22 cellular contexts compared by ENCODE assay signal in the genomic region with DNA sequence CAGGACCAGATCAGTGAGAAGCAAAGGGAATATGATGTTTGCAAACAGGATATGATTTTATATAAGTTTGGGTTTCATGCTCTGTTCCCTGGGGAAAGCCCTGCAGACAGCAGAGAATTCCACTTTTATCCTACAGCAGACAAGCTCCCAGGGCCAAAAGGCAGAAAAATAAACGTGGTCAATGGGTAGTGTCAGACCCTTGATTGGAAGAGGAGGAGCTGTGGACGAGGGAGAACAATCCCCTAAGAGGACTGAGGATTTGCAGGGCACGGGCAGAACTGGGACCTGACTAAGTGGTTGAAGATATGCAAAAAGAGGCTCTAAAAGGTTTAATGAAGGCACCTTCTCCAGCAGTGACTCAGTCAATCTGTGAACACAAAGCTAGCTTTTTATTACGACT.
A peak's percentile ranks its signal among the peaks of the same experiment; 100 is the strongest.
DNase-seq lines count a peak whose midpoint lies in the region; ATAC-seq and TF ChIP-seq lines count a peak whose summit lies in the region.
"Had no signal": no experiment of that assay in that cellular context is flagged by ENCODE, and none has a peak within 500 bp of the region (broad histone marks: within the 10 kb centered on the region; RNA-seq: fewer than 3 reads in every experiment).

No MANE protein-coding gene starts in this region.

- peak overlapping the region; percentile 10 for H2AK9ac ChIP-seq in IMR-90 (replicated peaks; ENCODE audit: low read depth, low read length, poor library complexity)

- no TSS peak for BruUV-seq in IMR-90 (replicated peaks; lab: Mats Ljungman, UMichigan)

- H3K27ac Mint-ChIP-seq in mesothelial cell of epicardium: peak overlapping the region; percentile 50
- H3K27ac Mint-ChIP-seq: activated CD4-positive, alpha-beta memory T cell treated with anti-CD3 and anti-CD28 coated beads, Interleukin-2, amount 10 ng/mL, durations not matched to agents 7 days and 5 days; CD14-positive monocyte had no signal

- CTCF ChIA-PET in IMR-90 (lab: Yijun Ruan, JAX): no interaction called here

- H2AK5ac ChIP-seq in IMR-90 (ENCODE audit: low read depth, low read length): peak overlapping the region; percentile 47; the same call in 1 of the 2 replicates

- H3K9me3 Mint-ChIP-seq in mesothelial cell of epicardium: no peaks in the 10 kb centered on the region

- peak overlapping the region; percentile 77; the same call in 1 of the 3 replicates for H2BK15ac ChIP-seq in IMR-90 (ENCODE audit: low read depth, low read length)

- H3K9ac ChIP-seq in IMR-90 (ENCODE audit: low read depth, low read length): no peak overlapping the region

- H3K36me3 ChIP-seq in ACC112 (ENCODE audit: insufficient read depth, low read length): no peaks in the 10 kb centered on the region
- no peaks in the 10 kb centered on the region for H3K36me3 ChIP-seq in IMR-90 (ENCODE audit: control insufficient read depth, insufficient read depth, low read length)
- H3K36me3 ChIP-seq: left lung had no signal

- peak overlapping the region; percentile 48 for H3K4ac ChIP-seq in IMR-90 (ENCODE audit: low read depth, low read length)

- peaks cover 48% of the 10 kb centered on the region for H3K4me1 ChIP-seq in ACC112 (ENCODE audit: control insufficient read depth, insufficient read depth, low read length, unreplicated experiment)
- peaks cover 7% of the 10 kb centered on the region; the same call in 1 of the 2 replicates for H3K4me1 ChIP-seq in IMR-90 (ENCODE audit: control insufficient read depth, insufficient read depth, low read length)
- H3K4me1 ChIP-seq: left lung had no signal

- dilution Hi-C loops in IMR-90 (cut with HindIII; ENCODE audit: low sequenced_read_pairs, unreplicated experiment): no loop called here

- H3K18ac ChIP-seq in IMR-90 (ENCODE audit: low read depth, low read length): no peak overlapping the region; the same call in 1 of the 2 replicates

- H2BK5ac ChIP-seq in IMR-90 (ENCODE audit: low read depth, low read length, poor library complexity, severe bottlenecking): no peak overlapping the region

- peak overlapping the region; percentile 86 for H3K27ac ChIP-seq in ACC112 (ENCODE audit: low read depth, low read length)
- H3K27ac ChIP-seq in IMR-90 (ENCODE audit: insufficient read depth, low read length): no peak overlapping the region
- H3K27ac ChIP-seq: left lung had no signal

- H3K9me1 ChIP-seq in IMR-90 (ENCODE audit: insufficient read depth, low read length): peaks cover 6% of the 10 kb centered on the region

- no peaks in the 10 kb centered on the region for H3K79me2 ChIP-seq in ACC112 (ENCODE audit: control insufficient read depth, insufficient read depth, low read length, unreplicated experiment)

- H3K79me1 ChIP-seq in IMR-90 (ENCODE audit: low read depth in 1 of 2, low read length in 2 of 2): no peaks in the 10 kb centered on the region

- no peak overlapping the region for H4K91ac ChIP-seq in IMR-90 (ENCODE audit: insufficient read depth, low read depth, low read length)

- peaks cover 23% of the 10 kb centered on the region for H3K4me1 Mint-ChIP-seq in mesothelial cell of epicardium
- H3K4me1 Mint-ChIP-seq: activated CD4-positive, alpha-beta memory T cell treated with anti-CD3 and anti-CD28 coated beads, Interleukin-2, amount 10 ng/mL, durations not matched to agents 7 days and 5 days; CD14-positive monocyte had no signal

- TF ChIP-seq RAD21 in IMR-90 (IDR thresholded peaks at IDR 0.05; ENCODE audit: low read length): no peak

- POLR2A ChIA-PET in IMR-90 (lab: Charles Lee; ENCODE audit: unreplicated experiment): no interaction called here

- peak overlapping the region; percentile 59 for H2AFZ ChIP-seq in ACC112 (ENCODE audit: low read length, unreplicated experiment)
- peak overlapping the region; percentile 82 for H2AFZ ChIP-seq in IMR-90 (replicated peaks; ENCODE audit: low read length, poor library complexity)

- peak overlapping the region; percentile 77 for H3K23ac ChIP-seq in IMR-90 (ENCODE audit: low read depth, low read length)

- no peak for ATAC-seq in IMR-90 (ENCODE audit: low read depth)
- ATAC-seq in HG03175 (IDR thresholded peaks at IDR 0.05; ENCODE audit: unreplicated experiment): no peak
- ATAC-seq: HepG2, left lung, Panc1 had no signal

- intact Hi-C loops in IMR-90 (cut with micrococcal nuclease): no loop called here

- TF ChIP-seq CTCF in IMR-90 (conservative IDR thresholded peaks at IDR 0.05; ENCODE audit: low read depth, low read length): no peak
- TF ChIP-seq CTCF in choroid plexus epithelial cell (conservative IDR thresholded peaks at IDR 0.05; ENCODE audit: low read depth, low read length): no peak
- no peak for TF ChIP-seq CTCF in mesothelial cell of epicardium (IDR thresholded peaks at IDR 0.05; ENCODE audit: unreplicated experiment)

- H3K27me3 Mint-ChIP-seq in mesothelial cell of epicardium (ENCODE audit: low read depth): no peaks in the 10 kb centered on the region
- H3K27me3 Mint-ChIP-seq: activated CD4-positive, alpha-beta memory T cell treated with anti-CD3 and anti-CD28 coated beads, Interleukin-2, amount 10 ng/mL, durations not matched to agents 7 days and 5 days had no signal

- peak overlapping the region; percentile 1 for H3K4me3 ChIP-seq in ACC112 (ENCODE audit: low read depth, low read length)
- H3K4me3 ChIP-seq in IMR-90 (ENCODE audit: insufficient read depth, low read depth, low read length): no peak overlapping the region
- H3K4me3 ChIP-seq in choroid plexus epithelial cell (ENCODE audit: low read depth, low read length): no peak overlapping the region
- H3K4me3 ChIP-seq: left lung had no signal

- H3K9me3 ChIP-seq in IMR-90 (ENCODE audit: control insufficient read depth, insufficient read depth, low read length): no peaks in the 10 kb centered on the region
- H3K9me3 ChIP-seq: left lung had no signal

- no peak overlapping the region for H4K5ac ChIP-seq in IMR-90 (ENCODE audit: low read depth, low read length)

- 76% methylated on average over 2 of the region's 4 CpGs; no CpG with 5 or more reads in 1 of the 2 experiments for WGBS in IMR-90 (ENCODE audit: extremely low coverage in 2 of 2, insufficient read length in 1 of 2), 2 experiments

- H3K36me3 Mint-ChIP-seq in mesothelial cell of epicardium: no peaks in the 10 kb centered on the region

- H2BK20ac ChIP-seq in IMR-90 (ENCODE audit: low read depth, low read length): peak overlapping the region; percentile 81

- DNase-seq in IMR-90 (no peak), choroid plexus epithelial cell (ENCODE audit: low read depth) (peak; percentile 46), mesothelial cell of epicardium (ENCODE audit: low spot score in 2 of 2, unreplicated experiment in 2 of 2) (no peak), NCI-H524 treated with DMSO at 0.1 percent for 48 hours (lab: John Stamatoyannopoulos, UW) (no peak), SIG-M5 treated with dmso at 0.1 percent for 504 hours (lab: John Stamatoyannopoulos, UW; ENCODE audit: unreplicated experiment) (no peak), 8988T (no peak)
- DNase-seq: activated CD4-positive, alpha-beta memory T cell treated with anti-CD3 and anti-CD28 coated beads, Interleukin-2, amount 10 ng/mL, durations not matched to agents 7 days and 5 days; activated CD4-positive, CD25-positive, alpha-beta regulatory T cell; activated gamma-delta T cell treated with Interleukin-2 at 50 U/mL for 16 hours; activated T-cell treated with anti-CD3 and anti-CD28 coated beads for 4 hours; central memory CD4-positive, alpha-beta T cell; left lung; NCI-H187; NCI-H345; nucleus accumbens; stimulated activated CD8-positive, alpha-beta memory T cell treated with anti-CD3 and anti-CD28 coated beads, Interleukin-4, amount 100 ng/mL, for 48 hours; T1000 had no signal

- no peak overlapping the region for H3K56ac ChIP-seq in IMR-90 (ENCODE audit: extremely low read depth, insufficient read depth, low read length)

- peak overlapping the region; percentile 87 for H3K14ac ChIP-seq in IMR-90 (replicated peaks; ENCODE audit: low read depth, low read length)

- peak overlapping the region; percentile 25 to 54; a peak in 2 of 4 replicates for H4K8ac ChIP-seq in IMR-90 (ENCODE audit: low read depth in 2 of 2, low read length in 2 of 2)

- no peak overlapping the region for H3K4me3 Mint-ChIP-seq in mesothelial cell of epicardium
- H3K4me3 Mint-ChIP-seq: activated CD4-positive, alpha-beta memory T cell treated with anti-CD3 and anti-CD28 coated beads, Interleukin-2, amount 10 ng/mL, durations not matched to agents 7 days and 5 days; CD14-positive monocyte had no signal

- H4K20me1 ChIP-seq in IMR-90 (ENCODE audit: insufficient read depth, low read length): no peaks in the 10 kb centered on the region

- peak overlapping the region; percentile 64 for H2BK120ac ChIP-seq in IMR-90 (ENCODE audit: low read depth, low read length)

- no peak overlapping the region for H3K4me2 ChIP-seq in IMR-90 (ENCODE audit: low read depth, low read length)

- in situ Hi-C loops in IMR-90 (cut with MboI; ENCODE audit: low sequenced_read_pairs): no loop called here

- H3K27me3 ChIP-seq in ACC112 (ENCODE audit: insufficient read depth, low read length): no peaks in the 10 kb centered on the region
- no peaks in the 10 kb centered on the region for H3K27me3 ChIP-seq in IMR-90 (ENCODE audit: control insufficient read depth, insufficient read depth, low read length)
- H3K27me3 ChIP-seq: left lung had no signal

- TF ChIP-seq POLR2A in IMR-90 (IDR thresholded peaks at IDR 0.05; ENCODE audit: low read depth, low read length): no peak

TF ChIP-seq in IMR-90, 13 proteins besides CTCF, POLR2A, EP300 and RAD21 (continues in another document):
- TF ChIP-seq SMC3 (IDR thresholded peaks at IDR 0.05; ENCODE audit: low read depth, low read length) (no peak), MAFK (IDR thresholded peaks at IDR 0.05; ENCODE audit: low read depth, low read length) (no peak), FOS (IDR thresholded peaks at IDR 0.05; ENCODE audit: low read depth, low read length) (no peak), BHLHE40 (IDR thresholded peaks at IDR 0.05; ENCODE audit: low read depth, low read length) (no peak), MXI1 (IDR thresholded peaks at IDR 0.05; ENCODE audit: borderline replicate concordance, low read depth, low read length) (no peak)
- TF ChIP-seq, protein P1, sequence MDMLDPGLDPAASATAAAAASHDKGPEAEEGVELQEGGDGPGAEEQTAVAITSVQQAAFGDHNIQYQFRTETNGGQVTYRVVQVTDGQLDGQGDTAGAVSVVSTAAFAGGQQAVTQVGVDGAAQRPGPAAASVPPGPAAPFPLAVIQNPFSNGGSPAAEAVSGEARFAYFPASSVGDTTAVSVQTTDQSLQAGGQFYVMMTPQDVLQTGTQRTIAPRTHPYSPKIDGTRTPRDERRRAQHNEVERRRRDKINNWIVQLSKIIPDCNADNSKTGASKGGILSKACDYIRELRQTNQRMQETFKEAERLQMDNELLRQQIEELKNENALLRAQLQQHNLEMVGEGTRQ (IDR thresholded peaks at IDR 0.05; ENCODE audit: low read depth, low read length): no peak
